32 cellular contexts compared by ENCODE assay signal in genomic region chrX:130626521-130626920, GRCh38.
DNase-seq lines count a peak whose midpoint lies in the region; ATAC-seq and TF ChIP-seq lines count a peak whose summit lies in the region.
"Had no signal": no experiment of that assay in that cellular context is flagged by ENCODE, and none has a peak within 500 bp of the region (broad histone marks: within the 10 kb centered on the region; RNA-seq: fewer than 3 reads in every experiment).

No MANE protein-coding gene starts in this region.

- no peaks in the 10 kb centered on the region for H3K9me3 ChIP-seq in SK-N-SH
- H3K9me3 ChIP-seq: BE2C, breast epithelium, gastrocnemius medialis, HAP-1, neutrophil, psoas muscle, thyroid gland had no signal

- TF ChIP-seq CTCF in GM23338 (conservative IDR thresholded peaks at IDR 0.05; ENCODE audit: low read depth in 2 of 2) (no peak), astrocyte of the spinal cord (IDR thresholded peaks at IDR 0.05; ENCODE audit: low read depth, low read length) (no peak), osteocyte (IDR thresholded peaks at IDR 0.05) (no peak), SK-N-SH (IDR thresholded peaks at IDR 0.05) (no peak)

- no peak overlapping the region for H3K4me3 ChIP-seq in GM23338
- no peak overlapping the region for H3K4me3 ChIP-seq in astrocyte of the spinal cord (ENCODE audit: low read depth, low read length)
- no peak overlapping the region for H3K4me3 ChIP-seq in SK-N-SH (ENCODE audit: low read depth in 2 of 2, low read length in 1 of 2)
- H3K4me3 ChIP-seq: breast epithelium, gastrocnemius medialis, HAP-1, hepatocyte, psoas muscle, thyroid gland had no signal

- no peaks in the 10 kb centered on the region for H3K36me3 Mint-ChIP-seq in GM23338 (ENCODE audit: low read depth)
- H3K36me3 Mint-ChIP-seq in osteocyte (ENCODE audit: unreplicated experiment): peaks cover 3% of the 10 kb centered on the region
- H3K36me3 Mint-ChIP-seq: naive B cell had no signal

- H3K4me3 Mint-ChIP-seq in GM23338: no peak overlapping the region
- H3K4me3 Mint-ChIP-seq in osteocyte (ENCODE audit: unreplicated experiment): no peak overlapping the region
- H3K4me3 Mint-ChIP-seq: activated B cell treated with CpG ODN at 0.5 μM for 24 hours; activated T-cell treated with anti-CD3 and anti-CD28 coated beads, Interleukin-2, amount 50 U/mL, for 72 hours; naive B cell; stimulated activated naive CD8-positive, alpha-beta T cell treated with anti-CD3 and anti-CD28 coated beads, Interleukin-15, Interleukin-2, amounts not matched to agents 100 ng/mL and 50 ng/mL, for 24 hours had no signal

- H2AFZ ChIP-seq in GM23338: no peak overlapping the region
- H2AFZ ChIP-seq in SK-N-SH (ENCODE audit: low read depth): no peak overlapping the region
- H2AFZ ChIP-seq: hepatocyte had no signal

- no peak overlapping the region for H3K4me2 ChIP-seq in GM23338
- no peak overlapping the region for H3K4me2 ChIP-seq in SK-N-SH
- H3K4me2 ChIP-seq: hepatocyte had no signal

- H4K20me1 ChIP-seq in GM23338 (replicated peaks; ENCODE audit: insufficient read depth): no peaks in the 10 kb centered on the region
- H4K20me1 ChIP-seq in SK-N-SH (ENCODE audit: insufficient read depth): no peaks in the 10 kb centered on the region

- H3K27me3 ChIP-seq in GM23338 (ENCODE audit: insufficient read depth) (no peaks in the 10 kb centered on the region), SK-N-SH (ENCODE audit: insufficient read depth) (no peaks in the 10 kb centered on the region)
- H3K27me3 ChIP-seq: BE2C, gastrocnemius medialis, hepatocyte, neutrophil, thyroid gland had no signal

- H3K27me3 Mint-ChIP-seq in GM23338 (ENCODE audit: insufficient read depth, low read depth, poor library complexity) (peaks cover 2% of the 10 kb centered on the region), osteocyte (ENCODE audit: unreplicated experiment) (no peaks in the 10 kb centered on the region)
- H3K27me3 Mint-ChIP-seq: activated B cell treated with CpG ODN at 0.5 μM for 24 hours; naive B cell; stimulated activated naive CD8-positive, alpha-beta T cell treated with anti-CD3 and anti-CD28 coated beads, Interleukin-15, Interleukin-2, amounts not matched to agents 100 ng/mL and 50 ng/mL, for 24 hours had no signal

- no peak for TF ChIP-seq RAD21 in SK-N-SH (IDR thresholded peaks at IDR 0.05; ENCODE audit: low read length)

- in situ Hi-C loops in astrocyte of the spinal cord (cut with HindIII; ENCODE audit: low sequenced_read_pairs): no loop called here

- ATAC-seq in GM23338 (peak; percentile 45; the same call in 2 of the 3 replicates), GM18520 (IDR thresholded peaks at IDR 0.05; ENCODE audit: unreplicated experiment) (no peak)
- ATAC-seq: activated T-cell treated with anti-CD3 and anti-CD28 coated beads, Interleukin-2, amount 50 U/mL, for 72 hours; gastrocnemius medialis; HepG2; left lobe of liver; psoas muscle; Right ventricle myocardium inferior had no signal

- H3K9ac ChIP-seq in SK-N-SH: no peak overlapping the region

- H3K9me2 ChIP-seq in GM23338 (ENCODE audit: insufficient read depth) (no peaks in the 10 kb centered on the region), SK-N-SH (no peaks in the 10 kb centered on the region)

- H3K79me2 ChIP-seq in GM23338 (replicated peaks; ENCODE audit: insufficient read depth): no peaks in the 10 kb centered on the region
- no peaks in the 10 kb centered on the region for H3K79me2 ChIP-seq in SK-N-SH (ENCODE audit: insufficient read depth)
- H3K79me2 ChIP-seq: hepatocyte had no signal

- POLR2A ChIA-PET in SK-N-SH (lab: Yijun Ruan, JAX): no interaction called here

- no peaks in the 10 kb centered on the region for H3K36me3 ChIP-seq in GM23338 (ENCODE audit: insufficient read depth)
- peaks cover 0 to 3% of the 10 kb centered on the region in 2 experiments for H3K36me3 ChIP-seq in SK-N-SH (replicated peaks in 1 of 2; ENCODE audit: control insufficient read depth in 1 of 2, insufficient read depth in 2 of 2, low read length in 1 of 2)
- H3K36me3 ChIP-seq: BE2C, breast epithelium, gastrocnemius medialis, HAP-1, neutrophil, thyroid gland had no signal

- peaks cover 14% of the 10 kb centered on the region for H3K4me1 ChIP-seq in GM23338 (ENCODE audit: insufficient read depth)
- no peaks in the 10 kb centered on the region for H3K4me1 ChIP-seq in SK-N-SH (ENCODE audit: control insufficient read depth in 1 of 2, insufficient read depth in 2 of 2, low read depth in 1 of 2, low read length in 1 of 2)
- H3K4me1 ChIP-seq: BE2C, breast epithelium, gastrocnemius medialis, psoas muscle had no signal

- TF ChIP-seq EP300 in SK-N-SH (IDR thresholded peaks at IDR 0.05; ENCODE audit: borderline replicate concordance in 1 of 2, low read depth in 1 of 2, low read length in 1 of 2): no peak

- H3K27ac ChIP-seq in GM23338 (ENCODE audit: low read depth) (no peak overlapping the region), SK-N-SH (ENCODE audit: low read depth in 2 of 2, low read length in 1 of 2) (no peak overlapping the region)
- H3K27ac ChIP-seq: breast epithelium, gastrocnemius medialis, hepatocyte, HL-60, neutrophil, psoas muscle had no signal

- H3F3A ChIP-seq in GM23338 (replicated peaks; ENCODE audit: low read depth) (no peaks in the 10 kb centered on the region), SK-N-SH (replicated peaks; ENCODE audit: insufficient read depth) (no peaks in the 10 kb centered on the region)

- H3K4me1 Mint-ChIP-seq in GM23338 (peaks cover 32% of the 10 kb centered on the region), osteocyte (ENCODE audit: unreplicated experiment) (no peaks in the 10 kb centered on the region)

- H3K9me3 Mint-ChIP-seq in GM23338 (no peaks in the 10 kb centered on the region), osteocyte (ENCODE audit: unreplicated experiment) (no peaks in the 10 kb centered on the region)
- H3K9me3 Mint-ChIP-seq: activated B cell treated with CpG ODN at 0.5 μM for 24 hours; activated T-cell treated with anti-CD3 and anti-CD28 coated beads, Interleukin-2, amount 50 U/mL, for 72 hours; naive B cell; stimulated activated naive CD8-positive, alpha-beta T cell treated with anti-CD3 and anti-CD28 coated beads, Interleukin-15, Interleukin-2, amounts not matched to agents 100 ng/mL and 50 ng/mL, for 24 hours had no signal

- H3K27ac Mint-ChIP-seq in GM23338: no peak overlapping the region
- no peak overlapping the region for H3K27ac Mint-ChIP-seq in osteocyte (ENCODE audit: unreplicated experiment)
- H3K27ac Mint-ChIP-seq: activated B cell treated with CpG ODN at 0.5 μM for 24 hours; activated T-cell treated with anti-CD3 and anti-CD28 coated beads, Interleukin-2, amount 50 U/mL, for 72 hours; naive B cell; stimulated activated naive CD8-positive, alpha-beta T cell treated with anti-CD3 and anti-CD28 coated beads, Interleukin-15, Interleukin-2, amounts not matched to agents 100 ng/mL and 50 ng/mL, for 24 hours had no signal

- DNase-seq in AG08395 (ENCODE audit: low spot score) (peak; percentile 17), GM23338 (ENCODE audit: low spot score) (peak; percentile 25), astrocyte of the spinal cord (ENCODE audit: low read depth, low spot score) (peak; percentile 13), kidney glomerular epithelial cell (lab: John Stamatoyannopoulos, UW) (peak; percentile 0), osteocyte (ENCODE audit: extremely low spot score, unreplicated experiment) (no peak), SK-N-SH (no peak), NCI-H1436 treated with DMSO at 0.1 percent for 48 hours (lab: John Stamatoyannopoulos, UW) (no peak)
- DNase-seq: 8988T; activated B cell treated with CpG ODN at 0.5 μM for 24 hours; activated naive CD4-positive, alpha-beta T cell; activated T-cell treated with anti-CD3 and anti-CD28 coated beads, Interleukin-2, amount 50 U/mL, for 72 hours; BE2C; DMS53; effector CD4-positive, alpha-beta T cell; erythroblast; gastrocnemius medialis; naive B cell; NCI-H2029; NCI-H524 treated with DMSO at 0.1 percent for 48 hours; psoas muscle; T-helper 9 cell; thyroid gland had no signal

- CTCF ChIA-PET in SK-N-SH (lab: Yijun Ruan, JAX): no interaction called here

TF ChIP-seq in GM23338, 12 proteins besides CTCF, POLR2A, EP300 and RAD21:
- TF ChIP-seq POLR2AphosphoS5 (IDR thresholded peaks at IDR 0.05; ENCODE audit: low read depth) (no peak), ETS1 (IDR thresholded peaks at IDR 0.05) (no peak)

TF ChIP-seq in SK-N-SH, 30 proteins besides CTCF, POLR2A, EP300 and RAD21:
- no peak for TF ChIP-seq MXI1 (IDR thresholded peaks at IDR 0.05; ENCODE audit: low read depth, low read length)
- TF ChIP-seq TAF1 (IDR thresholded peaks at IDR 0.05; ENCODE audit: borderline replicate concordance, low read depth, low read length): no peak
- TF ChIP-seq RXRA (IDR thresholded peaks at IDR 0.05; ENCODE audit: borderline replicate concordance, low read depth): no peak
- no peak for TF ChIP-seq POLR2AphosphoS5 (IDR thresholded peaks at IDR 0.05; ENCODE audit: low read depth, low read length)
- TF ChIP-seq SMC3 (IDR thresholded peaks at IDR 0.05; ENCODE audit: low read depth, low read length): no peak

Comparison
In these comparisons a context has a peak if more than half of its experiments do, and no peak if none do; other contexts are left out.
1. DNase-seq: peak in AG08395 (single experiment), GM23338 (single experiment), astrocyte of the spinal cord (single experiment) and kidney glomerular epithelial cell (single experiment); none in osteocyte (single experiment), SK-N-SH (single experiment) and NCI-H1436 treated with DMSO at 0.1 percent for 48 hours (single experiment).